Comparison of ENCODE assay signal across 8 cellular contexts in genomic region chr11:33829430-33830141, GRCh38. TPM values are rescaled to one million over a fixed set of nuclear protein-coding genes. Genes with fewer than 3 reads are reported as not detected.
DNase-seq lines count a peak whose midpoint lies in the region; ATAC-seq and TF ChIP-seq lines count a peak whose summit lies in the region.

No MANE protein-coding gene starts in this region.

- H3K27me3 ChIP-seq in subcutaneous abdominal adipose tissue (ENCODE audit: control insufficient read depth in 5 of 5, insufficient read depth in 4 of 5, low read length in 5 of 5), result peaks cover 13 to 33% (median 18%) of the 10 kb centered on the region in 5 donors

- peak; percentile 19 for DNase-seq in NCI-H510A treated with DMSO at 0.1 percent for 48 hours (lab: John Stamatoyannopoulos, UW)
- DNase-seq in NCI-H510A (lab: John Stamatoyannopoulos, UW), result no peak
- DNase-seq in NOMO-1 treated with DMSO at 0.1 percent for 48 hours (lab: John Stamatoyannopoulos, UW; ENCODE audit: unreplicated experiment), result peak; percentile 74
- peak; percentile 66 for DNase-seq in activated T-cell treated with anti-CD3 and anti-CD28 coated beads, Interleukin-2, amount 50 U/mL, for 24 hours
- DNase-seq in fibroblast of mammary gland (ENCODE audit: low read depth), result peak; percentile 79
- peak; percentile 44 for DNase-seq in naive B cell

- H3K4me3 ChIP-seq in fibroblast of mammary gland (ENCODE audit: control insufficient read depth, low read depth, low read length) (peak overlapping the region; percentile 47), subcutaneous abdominal adipose tissue (ENCODE audit: low read depth in 1 of 5, low read length in 5 of 5) (peak overlapping the region; percentile 61 to 75 (median 66))

- no peak overlapping the region for H3K27ac ChIP-seq in subcutaneous abdominal adipose tissue (ENCODE audit: low read depth, low read length)

- H3K36me3 ChIP-seq in subcutaneous abdominal adipose tissue (ENCODE audit: control insufficient read depth in 5 of 5, insufficient read depth in 5 of 5, low read length in 5 of 5), result no peaks in the 10 kb centered on the region

- ATAC-seq in HG03342 (IDR thresholded peaks at IDR 0.05; ENCODE audit: unreplicated experiment) (peak; percentile 79), naive B cell (ENCODE audit: low read depth in 2 of 2) (peak; percentile 82 to 93)

- peak overlapping the region in 2 of 5 donors; percentile 46 to 59 for H3K9ac ChIP-seq in subcutaneous abdominal adipose tissue (ENCODE audit: low read length in 5 of 5)

- H3K36me3 Mint-ChIP-seq in activated T-cell treated with anti-CD3 and anti-CD28 coated beads, Interleukin-2, amount 50 U/mL, for 24 hours (ENCODE audit: low read depth), result no peaks in the 10 kb centered on the region
- H3K36me3 Mint-ChIP-seq in naive B cell, result peaks cover 0 to 6% of the 10 kb centered on the region in 2 donors

- H3K4me1 ChIP-seq in subcutaneous abdominal adipose tissue (ENCODE audit: control insufficient read depth in 5 of 5, insufficient read depth in 5 of 5, low read length in 5 of 5), result peaks cover 0 to 11% (median 10%) of the 10 kb centered on the region in 5 donors

- H3K4me1 Mint-ChIP-seq in activated T-cell treated with anti-CD3 and anti-CD28 coated beads, Interleukin-2, amount 50 U/mL, for 24 hours (ENCODE audit: low read depth), result peaks cover 6% of the 10 kb centered on the region
- H3K4me1 Mint-ChIP-seq in naive B cell, result peaks cover 6 to 11% (median 6%) of the 10 kb centered on the region in 3 donors

- no peaks in the 10 kb centered on the region for H3K9me3 ChIP-seq in subcutaneous abdominal adipose tissue (ENCODE audit: control insufficient read depth in 5 of 5, low read length in 5 of 5)

- no peaks in the 10 kb centered on the region for H3K9me3 Mint-ChIP-seq in activated T-cell treated with anti-CD3 and anti-CD28 coated beads, Interleukin-2, amount 50 U/mL, for 24 hours
- no peaks in the 10 kb centered on the region for H3K9me3 Mint-ChIP-seq in naive B cell

- H3K27me3 Mint-ChIP-seq in activated T-cell treated with anti-CD3 and anti-CD28 coated beads, Interleukin-2, amount 50 U/mL, for 24 hours, result peaks cover 73% of the 10 kb centered on the region
- H3K27me3 Mint-ChIP-seq in naive B cell, result peaks cover 39 to 65% (median 60%) of the 10 kb centered on the region in 3 donors

- H3K4me3 Mint-ChIP-seq in activated T-cell treated with anti-CD3 and anti-CD28 coated beads, Interleukin-2, amount 50 U/mL, for 24 hours, result peak overlapping the region; percentile 67
- H3K4me3 Mint-ChIP-seq in naive B cell, result peak overlapping the region; percentile 10 to 92 (median 82)

- no peak overlapping the region for H3K27ac Mint-ChIP-seq in activated T-cell treated with anti-CD3 and anti-CD28 coated beads, Interleukin-2, amount 50 U/mL, for 24 hours
- H3K27ac Mint-ChIP-seq in naive B cell, result peak overlapping the region in 1 of 6 donors; percentile 29

- TF ChIP-seq CTCF in fibroblast of mammary gland (conservative IDR thresholded peaks at IDR 0.05; ENCODE audit: control insufficient read depth, insufficient read depth, low read depth, low read length), result peak; percentile 93

RNA-seq across cellular contexts. Expression of gene FBXO3, which starts 55.3 kb away (rescaled TPM):
- polyA plus RNA-seq in naive B cell (ENCODE audit: low read depth in 6 of 6), result 10 to 100 TPM; 19.5 to 32.7 (median 28.6) TPM
